In genomic region chr7:124267154-124267553, GRCh38 we compare ENCODE assay signal across 32 cellular contexts.
"Had no signal": no experiment of that assay in that cellular context is flagged by ENCODE, and none has a peak within 500 bp of the region (broad histone marks: within the 10 kb centered on the region; RNA-seq: fewer than 3 reads in every experiment).

No MANE protein-coding gene starts in this region.

- H3K4me3 ChIP-seq: adrenal gland, breast epithelium, cardiac muscle cell, colonic mucosa, dorsolateral prefrontal cortex, heart left ventricle had no signal

- DNase-seq: activated B cell treated with CpG ODN at 0.5 μM for 24 hours; activated CD4-positive, alpha-beta T cell treated with anti-CD3 and anti-CD28 coated beads for 48 hours; activated CD4-positive, alpha-beta T cell treated with anti-CD3 and anti-CD28 coated beads, Interleukin-2, amount 50 U/mL, for 1 hour; activated CD4-positive, alpha-beta T cell treated with anti-CD3 and anti-CD28 coated beads, Interleukin-2, amount 50 U/mL, for 48 hours; activated CD8-positive, alpha-beta memory T cell treated with anti-CD3 and anti-CD28 coated beads for 24 hours; activated CD8-positive, alpha-beta T cell treated with anti-CD3 and anti-CD28 coated beads for 36 hours; activated effector memory CD4-positive, alpha-beta T cell treated with Interleukin-2 at 50 U/mL for 16 hours; activated naive CD4-positive, alpha-beta T cell treated with anti-CD3 and anti-CD28 coated beads for 36 hours; activated naive CD8-positive, alpha-beta T cell treated with anti-CD3 and anti-CD28 coated beads for 36 hours; activated naive CD8-positive, alpha-beta T cell treated with anti-CD3 and anti-CD28 coated beads, Interleukin-2, amount 50 U/mL, for 24 hours; activated T-cell treated with anti-CD3 and anti-CD28 coated beads, Interleukin-2, amount 50 U/mL, for 4 hours; adrenal gland; amygdala; aorta; central memory CD4-positive, alpha-beta T cell; cerebellar nuclear complex; colonic mucosa; dorsolateral prefrontal cortex; effector memory CD4-positive, alpha-beta T cell; endodermal cell; foreskin fibroblast; glutamatergic neuron; heart left ventricle; T-helper 1 cell; T-helper 17 cell; T1000; WERI-Rb-1 had no signal

- H3K27ac ChIP-seq: adrenal gland, breast epithelium, cardiac muscle cell, colonic mucosa, dorsolateral prefrontal cortex, heart left ventricle, WERI-Rb-1 had no signal

- H3K27me3 ChIP-seq: adrenal gland, breast epithelium, colonic mucosa, dorsolateral prefrontal cortex, heart left ventricle had no signal

- H3K9me3 ChIP-seq: adrenal gland, breast epithelium, colonic mucosa, heart left ventricle had no signal

- H3K36me3 ChIP-seq: adrenal gland, breast epithelium, cardiac muscle cell, colonic mucosa, heart left ventricle, WERI-Rb-1 had no signal

- ATAC-seq: activated CD4-positive, CD25-positive, alpha-beta regulatory T cell treated with anti-CD3 and anti-CD28 coated beads, Interleukin-2, amount 50 U/mL, for 24 hours; activated CD8-positive, alpha-beta T cell treated with anti-CD3 and anti-CD28 coated beads for 36 hours; activated naive CD8-positive, alpha-beta T cell treated with anti-CD3 and anti-CD28 coated beads, Interleukin-2, amount 50 U/mL, for 24 hours; activated T-cell treated with anti-CD3 and anti-CD28 coated beads, Interleukin-2, amount 50 U/mL, for 4 hours; activated T-helper 17 cell treated with anti-CD3 and anti-CD28 coated beads, Interleukin-2, amount 50 U/mL, for 72 hours; esophagus mucosa; heart left ventricle; T-helper 17 cell had no signal

- H3K4me1 ChIP-seq: adrenal gland, breast epithelium, colonic mucosa, heart left ventricle had no signal
